ENCODE assay signal across 24 cellular contexts in genomic region chr6:33807606-33808005, GRCh38. TPM values are rescaled to one million over a fixed set of nuclear protein-coding genes. Genes with fewer than 3 reads are reported as not detected.
"Had no signal": no experiment of that assay in that cellular context is flagged by ENCODE, and none has a peak within 500 bp of the region (broad histone marks: within the 10 kb centered on the region; RNA-seq: fewer than 3 reads in every experiment).

No MANE protein-coding gene starts in this region.

- H3K4me3 ChIP-seq: dorsolateral prefrontal cortex, esophagus squamous epithelium, left lung, ovary, sigmoid colon, suprapubic skin had no signal

- H3K36me3 Mint-ChIP-seq: memory B cell, type B pancreatic cell had no signal

- ATAC-seq: left lung; stimulated activated naive CD8-positive, alpha-beta T cell treated with anti-CD3 and anti-CD28 coated beads, Interleukin-15, Interleukin-2, amounts not matched to agents 100 U/mL and 50 U/mL, for 24 hours had no signal

- H3K4me1 ChIP-seq: esophagus squamous epithelium, sigmoid colon, suprapubic skin had no signal

- H3K27ac ChIP-seq: brain microvascular endothelial cell, dorsolateral prefrontal cortex, esophagus squamous epithelium, left lung, ovary, sigmoid colon, suprapubic skin had no signal

- DNase-seq: activated CD4-positive, alpha-beta T cell treated with anti-CD3 and anti-CD28 coated beads, Interleukin-2, amount 50 U/mL, for 1 hour; activated CD4-positive, CD25-positive, alpha-beta regulatory T cell; activated naive CD4-positive, alpha-beta T cell treated with anti-CD3 and anti-CD28 coated beads, Interleukin-2, amount 50 U/mL, for 16 hours; activated T-cell treated with anti-CD3 and anti-CD28 coated beads for 4 hours; amygdala; brain microvascular endothelial cell; dorsolateral prefrontal cortex; esophagus squamous epithelium; foreskin fibroblast; islet precursor cell; ovary; sigmoid colon; stimulated activated CD4-positive, alpha-beta T cell treated with anti-CD3 and anti-CD28 coated beads, Interleukin-2, amount 100 ng/mL, for 24 hours; stimulated activated naive CD8-positive, alpha-beta T cell treated with anti-CD3 and anti-CD28 coated beads, Interleukin-15, Interleukin-2, amounts not matched to agents 100 U/mL and 50 U/mL, for 24 hours had no signal

- FAIRE-seq: endometrium had no signal

- H3K9me3 ChIP-seq: esophagus squamous epithelium, left lung, ovary, sigmoid colon, suprapubic skin had no signal

- H3K4me3 Mint-ChIP-seq: memory B cell, type B pancreatic cell had no signal

- H3K9me3 Mint-ChIP-seq: activated T-helper 2 cell treated with anti-CD3 and anti-CD28 coated beads, Interferon-gamma antibody, Interleukin-2, Interleukin-4, amounts not matched to agents 10 μg/mL and 5 μg/mL and 100 μg/mL, durations not matched to agents 14 hours and 24 hours and 36 hours; memory B cell; type B pancreatic cell had no signal

- H3K36me3 ChIP-seq: brain microvascular endothelial cell, esophagus squamous epithelium, left lung, ovary, sigmoid colon, suprapubic skin had no signal

- H3K27ac Mint-ChIP-seq: activated T-helper 2 cell treated with anti-CD3 and anti-CD28 coated beads, Interferon-gamma antibody, Interleukin-2, Interleukin-4, amounts not matched to agents 10 μg/mL and 5 μg/mL and 100 μg/mL, durations not matched to agents 14 hours and 24 hours and 36 hours; memory B cell; type B pancreatic cell had no signal

- H3K27me3 ChIP-seq: ovary had no signal

RNA-seq across cellular contexts. Expression of gene MLN, which starts 3.8 kb away (rescaled TPM):
- total RNA-seq: activated CD8-positive, alpha-beta memory T cell treated with anti-CD3 and anti-CD28 coated beads for 36 hours; activated T-helper 2 cell treated with anti-CD3 and anti-CD28 coated beads, Interferon-gamma antibody, Interleukin-2, Interleukin-4, amounts not matched to agents 10 μg/mL and 5 μg/mL and 100 μg/mL, durations not matched to agents 14 hours and 24 hours and 36 hours; cerebellum; dorsolateral prefrontal cortex; esophagus squamous epithelium; left lung; mucosa of gallbladder; ovary; sigmoid colon; suprapubic skin had no signal
- polyA plus RNA-seq: neural cell, ovary had no signal
